ENCODE assay signal across 8 cellular contexts in genomic region chrX:44873415-44874270, GRCh38. TPM values are rescaled to one million over a fixed set of nuclear protein-coding genes. Genes with fewer than 3 reads are reported as not detected.
DNase-seq lines count a peak whose midpoint lies in the region; ATAC-seq and TF ChIP-seq lines count a peak whose summit lies in the region.

No MANE protein-coding gene starts in this region.

- no peaks in the 10 kb centered on the region for H3K36me3 ChIP-seq in CD8-positive, alpha-beta T cell (ENCODE audit: insufficient read depth, low read length)
- H3K36me3 ChIP-seq in H7 (replicated peaks; ENCODE audit: control insufficient read depth, insufficient read depth, low read length) (no peaks in the 10 kb centered on the region), endodermal cell (ENCODE audit: control insufficient read depth, insufficient read depth, low read length) (peaks cover 6% of the 10 kb centered on the region)

- H3K27ac Mint-ChIP-seq in CD8-positive, alpha-beta T cell: peak overlapping the region; percentile 97
- peak overlapping the region; percentile 97 for H3K27ac Mint-ChIP-seq in endodermal cell

- H3K9me3 ChIP-seq in CD8-positive, alpha-beta T cell (ENCODE audit: low read length): no peaks in the 10 kb centered on the region
- H3K9me3 ChIP-seq in endodermal cell (ENCODE audit: control insufficient read depth, low read length): no peaks in the 10 kb centered on the region
- H3K9me3 ChIP-seq in mononuclear cell (ENCODE audit: low read depth, low read length): no peaks in the 10 kb centered on the region

- peaks cover 7% of the 10 kb centered on the region for H3K36me3 Mint-ChIP-seq in CD8-positive, alpha-beta T cell
- H3K36me3 Mint-ChIP-seq in endodermal cell (ENCODE audit: low read depth): no peaks in the 10 kb centered on the region

- no peaks in the 10 kb centered on the region for H3K27me3 Mint-ChIP-seq in CD8-positive, alpha-beta T cell (ENCODE audit: low read depth)
- no peaks in the 10 kb centered on the region for H3K27me3 Mint-ChIP-seq in endodermal cell (ENCODE audit: insufficient read depth)

- H3K4me1 Mint-ChIP-seq in CD8-positive, alpha-beta T cell (ENCODE audit: low read depth): peaks cover 21% of the 10 kb centered on the region
- no peaks in the 10 kb centered on the region for H3K4me1 Mint-ChIP-seq in endodermal cell

- TF ChIP-seq CTCF in CD8-positive, alpha-beta T cell (IDR thresholded peaks at IDR 0.05): no peak
- no peak for TF ChIP-seq CTCF in endodermal cell (conservative IDR thresholded peaks at IDR 0.05)

- H3K27me3 ChIP-seq in CD8-positive, alpha-beta T cell (ENCODE audit: insufficient read depth, low read length): no peaks in the 10 kb centered on the region
- no peaks in the 10 kb centered on the region for H3K27me3 ChIP-seq in H7 (ENCODE audit: control insufficient read depth, insufficient read depth, low read length)
- H3K27me3 ChIP-seq in endodermal cell (ENCODE audit: control insufficient read depth, insufficient read depth, low read length, poor library complexity, severe bottlenecking): no peaks in the 10 kb centered on the region
- no peaks in the 10 kb centered on the region for H3K27me3 ChIP-seq in mononuclear cell (ENCODE audit: insufficient read depth, low read length)

- peak overlapping the region; percentile 84 for H3K27ac ChIP-seq in CD8-positive, alpha-beta T cell (ENCODE audit: low read depth, low read length)
- peak overlapping the region; percentile 94 for H3K27ac ChIP-seq in endodermal cell (ENCODE audit: low read depth, low read length)

- CTCF ChIA-PET in CD8-positive, alpha-beta T cell (lab: Charles Lee): interaction anchor here (0.8 to 2.4 kb wide), 2 partner anchors 13 to 196 kb away, joined by 3 to 7 read pairs; no protein-coding TSS in a partner anchor

- POLR2A ChIA-PET in CD8-positive, alpha-beta T cell (lab: Charles Lee): interaction anchor here (0.9 to 1.3 kb wide), 3 partner anchors 8 to 896 kb away, joined by 3 to 7 read pairs (median 4); no protein-coding TSS in a partner anchor

- peak overlapping the region; percentile 73 for H3K4me3 ChIP-seq in CD8-positive, alpha-beta T cell (ENCODE audit: low read depth, low read length)
- peak overlapping the region; percentile 73 for H3K4me3 ChIP-seq in H7 (ENCODE audit: insufficient read depth, low read depth, low read length)
- H3K4me3 ChIP-seq in endodermal cell (ENCODE audit: low read length): peak overlapping the region; percentile 96
- H3K4me3 ChIP-seq in mononuclear cell (ENCODE audit: low read length): peak overlapping the region; percentile 82

- 0% methylated on average over 1 to 97 of the region's 99 CpGs for WGBS in endodermal cell (ENCODE audit: insufficient coverage in 1 of 2, insufficient read length in 1 of 2), 2 experiments

- H3K4me1 ChIP-seq in CD8-positive, alpha-beta T cell (ENCODE audit: insufficient read depth, low read length): peaks cover 20% of the 10 kb centered on the region
- no peaks in the 10 kb centered on the region for H3K4me1 ChIP-seq in endodermal cell (ENCODE audit: control insufficient read depth, insufficient read depth, low read length)
- peaks cover 10% of the 10 kb centered on the region for H3K4me1 ChIP-seq in mononuclear cell (ENCODE audit: insufficient read depth, low read length)

- intact Hi-C loops in CD8-positive, alpha-beta T cell (cut with DNase I, micrococcal nuclease): loop anchor here (5.0 to 10.0 kb wide), 5 partner anchors 51 to 1961 kb away; partner anchors contain the start of genes FUNDC1 (in 1 of the 2) and RP2 (in 1 of the 2)

- H3K9ac ChIP-seq in endodermal cell (ENCODE audit: extremely low read depth, low read length, poor library complexity, severe bottlenecking): peak overlapping the region; percentile 87

- H3K4me3 Mint-ChIP-seq in CD8-positive, alpha-beta T cell: peak overlapping the region; percentile 96
- H3K4me3 Mint-ChIP-seq in endodermal cell: peak overlapping the region; percentile 87

- peak; percentile 5 for ATAC-seq in CD8-positive, alpha-beta T cell
- no peak for ATAC-seq in HG02678 (IDR thresholded peaks at IDR 0.05; ENCODE audit: unreplicated experiment)

- no peaks in the 10 kb centered on the region for H3K9me3 Mint-ChIP-seq in CD8-positive, alpha-beta T cell
- H3K9me3 Mint-ChIP-seq in endodermal cell: peaks cover 30% of the 10 kb centered on the region

- peak; percentile 4 to 76 (median 49) for DNase-seq in CD8-positive, alpha-beta T cell
- DNase-seq in H7: peak; percentile 45
- DNase-seq in NCI-H510A treated with DMSO at 0.1 percent for 48 hours (lab: John Stamatoyannopoulos, UW): peak; percentile 3
- DNase-seq in activated CD8-positive, alpha-beta memory T cell treated with anti-CD3 and anti-CD28 coated beads, Interleukin-2, amount 50 U/mL, for 1 hour (ENCODE audit: extremely low read depth): peak; percentile 36
- peak; percentile 66 for DNase-seq in endodermal cell
- DNase-seq in stimulated activated CD8-positive, alpha-beta memory T cell treated with anti-CD3 and anti-CD28 coated beads, Interleukin-7, amount 100 ng/mL, for 48 hours (ENCODE audit: extremely low read depth in 1 of 2, low read depth in 1 of 2): peak; percentile 3 to 23

RNA-seq across cellular contexts. Expression of gene KDM6A, which starts 0.7 kb away (rescaled TPM):
- total RNA-seq in CD8-positive, alpha-beta T cell: 10 to 100 TPM; 61.5 to 63.5 TPM
- total RNA-seq in H7 (2014; rRNA removed; shearing (Covaris generic)): 32.7 and 45.2 TPM in 2 replicates
- total RNA-seq in endodermal cell (10 to 100 TPM; 62.1 to 64.6 TPM), mononuclear cell (115 TPM)
- 24.0 TPM for polyA plus RNA-seq in endodermal cell (2013, experiment 1 of 2)
- 25.8 TPM for polyA plus RNA-seq in endodermal cell (2013, experiment 2 of 2)

RNA-seq across cellular contexts. Expression of gene DUSP21, which starts 29.8 kb away (rescaled TPM):
- total RNA-seq in CD8-positive, alpha-beta T cell: not detected
- total RNA-seq in H7 (2014; rRNA removed; shearing (Covaris generic)): not detected in 2 replicates
- not detected for total RNA-seq in endodermal cell
- not detected for polyA plus RNA-seq in endodermal cell (2013, experiment 1 of 2)
- polyA plus RNA-seq in endodermal cell (2013, experiment 2 of 2): not detected
- total RNA-seq in mononuclear cell: not detected

Comparison
In these comparisons a context has a peak if more than half of its experiments do, and no peak if none do; other contexts are left out.
1. DNase-seq: peak in every context shown above with its lines; median percentile 66 in endodermal cell; 49 in CD8-positive, alpha-beta T cell; 45 in H7; 36 in activated CD8-positive, alpha-beta memory T cell treated with anti-CD3 and anti-CD28 coated beads, Interleukin-2, amount 50 U/mL, for 1 hour; 13 in stimulated activated CD8-positive, alpha-beta memory T cell treated with anti-CD3 and anti-CD28 coated beads, Interleukin-7, amount 100 ng/mL, for 48 hours; 3 in NCI-H510A treated with DMSO at 0.1 percent for 48 hours.